ENCODE assay signal across 15 cellular contexts in genomic region chr3:34969513-34969912, GRCh38.
"Had no signal": no experiment of that assay in that cellular context is flagged by ENCODE, and none has a peak within 500 bp of the region (broad histone marks: within the 10 kb centered on the region; RNA-seq: fewer than 3 reads in every experiment).

No MANE protein-coding gene starts in this region.

- H3K4me3 ChIP-seq: colonic mucosa, gastrocnemius medialis, heart right ventricle, psoas muscle, spleen, tibial artery had no signal

- H3K36me3 Mint-ChIP-seq: activated naive CD8-positive, alpha-beta T cell treated with anti-CD3 and anti-CD28 coated beads for 36 hours; natural killer cell; stimulated activated memory B cell treated with anti-CD40 and anti-IgM and Interleukin-4, amounts not matched to agents 10 μg/mL and 1 μg/mL and 100 μg/mL, for 72 hours had no signal

- H3K4me3 Mint-ChIP-seq: activated naive CD8-positive, alpha-beta T cell treated with anti-CD3 and anti-CD28 coated beads for 36 hours; activated T-cell treated with anti-CD3 and anti-CD28 coated beads, Interleukin-2, amount 50 U/mL, for 4 hours; natural killer cell; stimulated activated memory B cell treated with anti-CD40 and anti-IgM and Interleukin-4, amounts not matched to agents 10 μg/mL and 1 μg/mL and 100 μg/mL, for 72 hours had no signal

- H3K9me3 ChIP-seq: colonic mucosa, gastrocnemius medialis, tibial artery had no signal

- DNase-seq: activated CD4-positive, alpha-beta T cell treated with anti-CD3 and anti-CD28 coated beads for 1 hour; activated CD4-positive, alpha-beta T cell treated with anti-CD3 and anti-CD28 coated beads, Interleukin-2, amount 50 U/mL, for 48 hours; activated effector memory CD4-positive, alpha-beta T cell treated with anti-CD3 and anti-CD28 coated beads, Interleukin-2, amount 50 U/mL, for 16 hours; activated naive CD8-positive, alpha-beta T cell treated with anti-CD3 and anti-CD28 coated beads for 36 hours; activated T-cell treated with anti-CD3 and anti-CD28 coated beads, Interleukin-2, amount 50 U/mL, for 4 hours; colonic mucosa; gastrocnemius medialis; heart right ventricle; natural killer cell; psoas muscle; spleen; stimulated activated CD4-positive, alpha-beta T cell treated with anti-CD3 and anti-CD28 coated beads, Interleukin-1b, Interleukin-23, amount 100 ng/mL, for 48 hours; tibial artery had no signal

- H3K4me1 Mint-ChIP-seq: activated naive CD8-positive, alpha-beta T cell treated with anti-CD3 and anti-CD28 coated beads for 36 hours; natural killer cell; stimulated activated memory B cell treated with anti-CD40 and anti-IgM and Interleukin-4, amounts not matched to agents 10 μg/mL and 1 μg/mL and 100 μg/mL, for 72 hours had no signal

- H3K9me3 Mint-ChIP-seq: activated naive CD8-positive, alpha-beta T cell treated with anti-CD3 and anti-CD28 coated beads for 36 hours; stimulated activated memory B cell treated with anti-CD40 and anti-IgM and Interleukin-4, amounts not matched to agents 10 μg/mL and 1 μg/mL and 100 μg/mL, for 72 hours had no signal

- ATAC-seq: activated T-cell treated with anti-CD3 and anti-CD28 coated beads, Interleukin-2, amount 50 U/mL, for 4 hours; gastrocnemius medialis; heart right ventricle; natural killer cell; psoas muscle; sciatic nerve; stimulated activated memory B cell treated with anti-CD40 and anti-IgM and Interleukin-4, amounts not matched to agents 10 μg/mL and 1 μg/mL and 100 μg/mL, for 72 hours had no signal

- H3K27me3 Mint-ChIP-seq: stimulated activated memory B cell treated with anti-CD40 and anti-IgM and Interleukin-4, amounts not matched to agents 10 μg/mL and 1 μg/mL and 100 μg/mL, for 72 hours had no signal

- H3K36me3 ChIP-seq: colonic mucosa, gastrocnemius medialis, heart right ventricle, spleen, tibial artery had no signal

- H3K4me1 ChIP-seq: colonic mucosa, gastrocnemius medialis, psoas muscle, spleen, tibial artery had no signal

- H3K27me3 ChIP-seq: colonic mucosa, gastrocnemius medialis, heart right ventricle, spleen, tibial artery had no signal

- H3K27ac Mint-ChIP-seq: activated naive CD8-positive, alpha-beta T cell treated with anti-CD3 and anti-CD28 coated beads for 36 hours; natural killer cell; stimulated activated memory B cell treated with anti-CD40 and anti-IgM and Interleukin-4, amounts not matched to agents 10 μg/mL and 1 μg/mL and 100 μg/mL, for 72 hours had no signal

- H3K27ac ChIP-seq: colonic mucosa, gastrocnemius medialis, heart right ventricle, psoas muscle, spleen, tibial artery had no signal
